21 cellular contexts compared by ENCODE assay signal in genomic region chr19:1430201-1430621, GRCh38. TPM values are rescaled to one million over a fixed set of nuclear protein-coding genes. Genes with fewer than 3 reads are reported as not detected.
DNase-seq lines count a peak whose midpoint lies in the region; TF ChIP-seq lines count a peak whose summit lies in the region.
"Had no signal": no experiment of that assay in that cellular context is flagged by ENCODE, and none has a peak within 500 bp of the region (broad histone marks: within the 10 kb centered on the region; RNA-seq: fewer than 3 reads in every experiment).

No MANE protein-coding gene starts in this region.

- H3K27me3 ChIP-seq in Caco-2 (replicated peaks; ENCODE audit: control insufficient read depth, insufficient read depth, low read length) = no peaks in the 10 kb centered on the region

- intact Hi-C loops in Caco-2 (cut with micrococcal nuclease; ENCODE audit: unreplicated experiment) = no loop called here

- peak overlapping the region; percentile 72 for H3K27ac ChIP-seq in RWPE1
- H3K27ac ChIP-seq: A549 had no signal

- no TSS peak for BruUV-seq in Caco-2 (replicated peaks; lab: Mats Ljungman, UMichigan)

- H3K27me3 Mint-ChIP-seq in Caco-2 (ENCODE audit: insufficient read depth, unreplicated experiment) (no peaks in the 10 kb centered on the region), type B pancreatic cell (no peaks in the 10 kb centered on the region)
- H3K27me3 Mint-ChIP-seq: CD4-positive, alpha-beta memory T cell had no signal

- POLR2A ChIA-PET in Caco-2 (lab: Charles Lee) (no interaction called here), RWPE1 (lab: Yijun Ruan, JAX; ENCODE audit: low non-redundant PET) (no interaction called here)

- peaks cover 81% of the 10 kb centered on the region for H3K36me3 Mint-ChIP-seq in Caco-2 (ENCODE audit: insufficient read depth, unreplicated experiment)
- H3K36me3 Mint-ChIP-seq in type B pancreatic cell = peaks cover 4% of the 10 kb centered on the region

- H3K27ac Mint-ChIP-seq in Caco-2 (ENCODE audit: unreplicated experiment) = no peak overlapping the region
- peak overlapping the region; percentile 36 for H3K27ac Mint-ChIP-seq in type B pancreatic cell

- H3K9me3 ChIP-seq in Caco-2 = no peaks in the 10 kb centered on the region
- H3K9me3 ChIP-seq: A549 had no signal

- H3K36me3 ChIP-seq in Caco-2 (ENCODE audit: control insufficient read depth, insufficient read depth, low read length) = no peaks in the 10 kb centered on the region; the same call in none of the 2 replicates

- H3K4me3 ChIP-seq in Caco-2 (ENCODE audit: low read depth, low read length) = no peak overlapping the region
- H3K4me3 ChIP-seq: A549 had no signal

- no peaks in the 10 kb centered on the region for H3K9me3 Mint-ChIP-seq in Caco-2 (ENCODE audit: unreplicated experiment)
- H3K9me3 Mint-ChIP-seq in type B pancreatic cell = no peaks in the 10 kb centered on the region

- CTCF ChIA-PET in Caco-2 (lab: Charles Lee) = interaction anchor here (0.7 kb wide), 1 partner anchor 186 kb away, joined by 7 read pairs; no protein-coding TSS in a partner anchor
- CTCF ChIA-PET in RWPE1 (lab: Yijun Ruan, JAX) = interaction anchor here (0.6 kb wide), 1 partner anchor 151 kb away, joined by 4 read pairs; no protein-coding TSS in a partner anchor

- DNase-seq in Caco-2 (no peak), RWPE1 (ENCODE audit: low spot score) (no peak), left kidney (ENCODE audit: low read depth, low spot score) (peak; percentile 24), type B pancreatic cell (ENCODE audit: extremely low spot score, unreplicated experiment) (no peak), cerebellum (ENCODE audit: low spot score) (no peak), occipital lobe (lab: John Stamatoyannopoulos, UW) (no peak)
- no peak for DNase-seq in activated effector memory CD4-positive, alpha-beta T cell treated with anti-CD3 and anti-CD28 coated beads, Interleukin-2, amount 50 U/mL, for 16 hours
- DNase-seq: AML-193; C1 segment of cervical spinal cord; CD4-positive, alpha-beta memory T cell; DMS 273 treated with DMSO at 0.1 percent for 48 hours; DMS79; EL; GDM1; NCI-H1105 treated with DMSO at 0.1 percent for 48 hours; NCI-H146; NCI-H1930; NCI-H446; NCI-H524 treated with DMSO at 0.1 percent for 48 hours; NCI-H774 had no signal

- H3K4me1 ChIP-seq in Caco-2 = peaks cover 2% of the 10 kb centered on the region
- H3K4me1 ChIP-seq: A549 had no signal

- H3K4me1 Mint-ChIP-seq in Caco-2 (ENCODE audit: low read depth, unreplicated experiment) (peaks cover under 1% of the 10 kb centered on the region), type B pancreatic cell (ENCODE audit: unreplicated experiment) (no peaks in the 10 kb centered on the region)
- H3K4me1 Mint-ChIP-seq: CD4-positive, alpha-beta memory T cell had no signal

- no peak for TF ChIP-seq CTCF in Caco-2 (IDR thresholded peaks at IDR 0.05; ENCODE audit: insufficient read depth in 1 of 2, low read depth in 1 of 2, low read length in 1 of 2, severe bottlenecking in 1 of 2, unreplicated experiment in 1 of 2)
- TF ChIP-seq CTCF in RWPE1 (conservative IDR thresholded peaks at IDR 0.05; ENCODE audit: low read depth) = no peak
- TF ChIP-seq CTCF in type B pancreatic cell (conservative IDR thresholded peaks at IDR 0.05) = no peak

- H3K4me3 Mint-ChIP-seq in Caco-2 (ENCODE audit: unreplicated experiment) (peak overlapping the region; percentile 10), type B pancreatic cell (no peak overlapping the region)
- H3K4me3 Mint-ChIP-seq: CD4-positive, alpha-beta memory T cell had no signal

RNA-seq across cellular contexts. Expression of gene RPS15, which starts 8.0 kb away (rescaled TPM):
- 1,192 and 1,341 TPM in 2 replicates for total RNA-seq in Caco-2 (2022)
- 1,251 and 1,344 TPM in 2 replicates for total RNA-seq in type B pancreatic cell (ENCODE audit: low replicate concordance)
- 280 TPM for total RNA-seq in cerebellum
- total RNA-seq in occipital lobe = 252 TPM

RNA-seq across cellular contexts. Expression of gene APC2, which starts 19.7 kb away (rescaled TPM):
- 9.5 and 11.3 TPM in 2 replicates for total RNA-seq in Caco-2 (2022)
- 1.2 and 9.2 TPM in 2 replicates for total RNA-seq in type B pancreatic cell (ENCODE audit: low replicate concordance)
- total RNA-seq in cerebellum = 137 TPM
- 141 TPM for total RNA-seq in occipital lobe
- total RNA-seq: CD4-positive, alpha-beta memory T cell had no signal

RNA-seq across cellular contexts. Expression of gene DAZAP1, which starts 22.8 kb away (rescaled TPM):
- total RNA-seq in Caco-2 (2022) (165 and 180 TPM in 2 replicates), type B pancreatic cell (ENCODE audit: low replicate concordance) (124 and 141 TPM in 2 replicates), cerebellum (26.9 TPM), occipital lobe (35.7 TPM)

RNA-seq across cellular contexts. Expression of gene GAMT, which starts 28.9 kb away (rescaled TPM):
- total RNA-seq in Caco-2 (2022) (67.3 and 75.7 TPM in 2 replicates), type B pancreatic cell (ENCODE audit: low replicate concordance) (33.7 and 37.9 TPM in 2 replicates), cerebellum (10.3 TPM), occipital lobe (16.7 TPM)

RNA-seq across cellular contexts. Expression of gene NDUFS7, which starts 46.5 kb away (rescaled TPM):
- total RNA-seq in Caco-2 (2022) = 111 and 114 TPM in 2 replicates
- 83.3 and 98.3 TPM in 2 replicates for total RNA-seq in type B pancreatic cell (ENCODE audit: low replicate concordance)
- total RNA-seq in cerebellum = 27.6 TPM
- total RNA-seq in occipital lobe = 26.5 TPM

Comparison
In these comparisons a context has a peak if more than half of its experiments do, and no peak if none do; other contexts are left out.
1. RNA of gene APC2, which starts 19.7 kb away (total RNA-seq): 141 TPM in occipital lobe (single experiment) and 137 TPM in cerebellum (single experiment); 9.5 to 11.3 TPM in Caco-2 and 1.2 to 9.2 TPM in type B pancreatic cell; every median in the first group is over 10 times any median in the second.